9 cellular contexts compared by ENCODE assay signal in genomic region chr2:55157474-55157884, GRCh38.
DNase-seq lines count a peak whose midpoint lies in the region; ATAC-seq, FAIRE-seq and TF ChIP-seq lines count a peak whose summit lies in the region.
"Had no signal": no experiment of that assay in that cellular context is flagged by ENCODE, and none has a peak within 500 bp of the region (broad histone marks: within the 10 kb centered on the region; RNA-seq: fewer than 3 reads in every experiment).

No MANE protein-coding gene starts in this region.

- ATAC-seq in HG03378 (IDR thresholded peaks at IDR 0.05; ENCODE audit: unreplicated experiment), result no peak
- ATAC-seq in GM19397 (IDR thresholded peaks at IDR 0.05; ENCODE audit: unreplicated experiment), result no peak

- peak overlapping the region; percentile 55 for H3K27ac Mint-ChIP-seq in progenitor cell of endocrine pancreas
- no peak overlapping the region for H3K27ac Mint-ChIP-seq in mesothelial cell of epicardium

- peaks cover 6% of the 10 kb centered on the region for H3K27me3 Mint-ChIP-seq in progenitor cell of endocrine pancreas
- H3K27me3 Mint-ChIP-seq in mesothelial cell of epicardium (ENCODE audit: low read depth), result no peaks in the 10 kb centered on the region

- peaks cover 64% of the 10 kb centered on the region for H3K4me1 Mint-ChIP-seq in progenitor cell of endocrine pancreas (ENCODE audit: low read depth)
- peaks cover 43% of the 10 kb centered on the region for H3K4me1 Mint-ChIP-seq in mesothelial cell of epicardium

- DNase-seq in GM04503 (ENCODE audit: low read depth) (peak; percentile 42), OCI-M1 (lab: John Stamatoyannopoulos, UW) (peak; percentile 55), epithelial cell of esophagus (ENCODE audit: low read depth) (peak; percentile 15), progenitor cell of endocrine pancreas (ENCODE audit: low spot score, unreplicated experiment) (no peak), mesothelial cell of epicardium (ENCODE audit: low spot score in 2 of 2, unreplicated experiment in 2 of 2) (no peak), GM12892 (ENCODE audit: insufficient read length) (no peak)
- DNase-seq: NCI-H526 treated with DMSO at 0.1 percent for 48 hours had no signal

- H3K4me3 Mint-ChIP-seq in progenitor cell of endocrine pancreas (ENCODE audit: low read depth) (no peak overlapping the region), mesothelial cell of epicardium (no peak overlapping the region)

- H3K36me3 Mint-ChIP-seq in progenitor cell of endocrine pancreas (ENCODE audit: insufficient read depth) (no peaks in the 10 kb centered on the region), mesothelial cell of epicardium (no peaks in the 10 kb centered on the region)

- no peak for TF ChIP-seq POLR2A in GM12892 (IDR thresholded peaks at IDR 0.05; ENCODE audit: low read depth, low read length)

- no peak overlapping the region for H3K4me3 ChIP-seq in epithelial cell of esophagus (ENCODE audit: low read length)

- no peak for TF ChIP-seq CTCF in epithelial cell of esophagus (IDR thresholded peaks at IDR 0.05; ENCODE audit: insufficient read depth, low read depth, low read length, missing control alignments)
- no peak for TF ChIP-seq CTCF in progenitor cell of endocrine pancreas (IDR thresholded peaks at IDR 0.05; ENCODE audit: unreplicated experiment)
- no peak for TF ChIP-seq CTCF in mesothelial cell of epicardium (IDR thresholded peaks at IDR 0.05; ENCODE audit: unreplicated experiment)

- no peak for FAIRE-seq in GM12892 (lab: Jason Lieb, UNC)

- H3K9me3 Mint-ChIP-seq in progenitor cell of endocrine pancreas (ENCODE audit: low read depth) (no peaks in the 10 kb centered on the region), mesothelial cell of epicardium (no peaks in the 10 kb centered on the region)

Comparison
In these comparisons a context has a peak if more than half of its experiments do, and no peak if none do; other contexts are left out.
1. DNase-seq: peak in GM04503 (single experiment), OCI-M1 (single experiment) and epithelial cell of esophagus (single experiment); none in progenitor cell of endocrine pancreas (single experiment), mesothelial cell of epicardium (0 of 2) and GM12892 (single experiment).